Comparison of ENCODE assay signal across 8 cellular contexts in the genomic region with DNA sequence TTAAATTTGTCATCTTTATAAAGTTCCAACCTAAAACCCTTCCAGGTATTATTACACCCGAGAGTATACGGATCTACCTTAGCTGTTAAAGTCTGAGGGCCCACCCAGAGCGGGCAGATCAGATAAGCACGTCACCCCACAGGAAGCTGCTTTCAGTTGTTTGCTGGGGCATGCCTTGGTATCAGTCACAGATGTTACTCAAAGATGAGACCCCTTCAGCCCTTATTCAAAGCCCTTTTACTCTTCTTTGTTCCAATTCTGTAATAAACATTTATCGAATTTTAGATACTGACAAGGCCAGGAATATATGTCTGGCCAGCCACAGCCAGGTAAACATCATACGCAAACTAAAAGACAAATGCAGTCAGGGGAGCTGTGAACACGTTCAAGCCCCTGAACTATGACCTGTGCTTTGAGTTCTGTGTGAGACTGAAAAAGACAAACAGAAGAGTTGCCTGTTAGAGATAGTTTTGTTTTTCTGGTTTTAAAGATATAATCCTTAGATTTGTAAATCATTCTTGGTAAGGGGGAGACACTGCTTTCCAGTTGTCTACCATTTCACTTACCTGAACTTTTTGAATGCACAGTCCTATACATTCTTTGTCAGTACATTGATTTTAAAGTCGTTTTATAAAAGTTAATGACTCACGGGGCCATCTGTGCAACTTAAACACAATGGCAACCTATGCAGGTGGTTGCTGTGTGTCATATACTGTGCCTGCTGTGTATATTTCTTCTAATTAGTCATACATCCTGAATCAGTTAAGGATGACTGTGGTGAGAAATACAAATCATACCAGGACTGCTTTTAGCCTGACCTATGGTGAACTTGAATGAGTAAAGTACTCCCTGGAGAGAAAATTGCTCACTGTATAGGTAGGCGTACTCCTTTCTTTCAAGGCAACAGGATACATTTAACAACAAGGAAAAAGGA.
DNase-seq lines count a peak whose midpoint lies in the region; ATAC-seq, FAIRE-seq and TF ChIP-seq lines count a peak whose summit lies in the region.

No MANE protein-coding gene starts in this region.

- DNase-seq in Panc1 (ENCODE audit: low read depth, low spot score): peak; percentile 95
- peak; percentile 99 for DNase-seq in endothelial cell of umbilical vein (ENCODE audit: low read depth, low spot score)
- no peak for DNase-seq in stimulated activated effector memory CD8-positive, alpha-beta T cell treated with anti-CD3 and anti-CD28 coated beads, Interleukin-12 subunit alpha, Interleukin-12 subunit beta, amount 100 ng/mL, for 72 hours (ENCODE audit: low spot score in 2 of 2)
- no peak for DNase-seq in SHP77 (lab: John Stamatoyannopoulos, UW)
- DNase-seq in NCI-H2171 treated with DMSO at 0.1 percent for 48 hours (lab: John Stamatoyannopoulos, UW): no peak

- H3K9me3 Mint-ChIP-seq in stimulated activated effector memory CD8-positive, alpha-beta T cell treated with anti-CD3 and anti-CD28 coated beads, Interleukin-12 subunit alpha, Interleukin-12 subunit beta, amount 100 ng/mL, for 72 hours: peaks cover 4% of the 10 kb centered on the region

- CTCF ChIA-PET in Panc1 (lab: Charles Lee) (no interaction called here), endothelial cell of umbilical vein (lab: Charles Lee) (interaction anchor here (0.9 to 4.6 kb wide), 8 partner anchors 10 to 113 kb away, joined by 3 to 33 read pairs (median 4); no protein-coding TSS in a partner anchor)

- in situ Hi-C loops in Panc1 (cut with HindIII; ENCODE audit: low pct_unique_long_range_greater_than_20kb, low sequenced_read_pairs): no loop called here

- POLR2A ChIA-PET in Panc1 (lab: Charles Lee): no interaction called here
- POLR2A ChIA-PET in endothelial cell of umbilical vein (lab: Charles Lee): interaction anchor here (0.7 to 1.4 kb wide), 4 partner anchors 10 to 361 kb away, joined by 3 read pairs; no protein-coding TSS in a partner anchor

- no peaks in the 10 kb centered on the region for H3K9me1 ChIP-seq in endothelial cell of umbilical vein (replicated peaks; ENCODE audit: control insufficient read depth, extremely low read depth, insufficient read depth, low read length)

- H3K79me2 ChIP-seq in ACC112 (ENCODE audit: control insufficient read depth, insufficient read depth, low read length, unreplicated experiment) (no peaks in the 10 kb centered on the region), endothelial cell of umbilical vein (ENCODE audit: control insufficient read depth, insufficient read depth, low read length) (no peaks in the 10 kb centered on the region)

- H3K27ac Mint-ChIP-seq in stimulated activated effector memory CD8-positive, alpha-beta T cell treated with anti-CD3 and anti-CD28 coated beads, Interleukin-12 subunit alpha, Interleukin-12 subunit beta, amount 100 ng/mL, for 72 hours: peak overlapping the region; percentile 69

- H3K9me3 ChIP-seq in Panc1 (ENCODE audit: control insufficient read depth, insufficient read depth, low read depth, low read length) (peaks cover 47% of the 10 kb centered on the region), endothelial cell of umbilical vein (replicated peaks; ENCODE audit: control insufficient read depth, insufficient read depth, low read length) (no peaks in the 10 kb centered on the region)

- TF ChIP-seq CTCF in Panc1 (IDR thresholded peaks at IDR 0.05): no peak
- TF ChIP-seq CTCF in endothelial cell of umbilical vein (IDR thresholded peaks at IDR 0.05; ENCODE audit: extremely low read depth in 1 of 2, insufficient read depth in 1 of 2, low read depth in 1 of 2, low read length in 2 of 2): no peak

- intact Hi-C loops in Panc1 (cut with micrococcal nuclease; ENCODE audit: unreplicated experiment) (loop anchor here (5.0 kb wide), 1 partner anchor 101 kb away; a partner anchor contains a TSS), endothelial cell of umbilical vein (cut with micrococcal nuclease) (loop anchor here (1.0 kb wide), 7 partner anchors 12 to 164 kb away; a partner anchor contains a TSS)

- H3K4me2 ChIP-seq in endothelial cell of umbilical vein (ENCODE audit: insufficient read depth, low read length): peak overlapping the region; percentile 44

- no peaks in the 10 kb centered on the region for H3K36me3 Mint-ChIP-seq in stimulated activated effector memory CD8-positive, alpha-beta T cell treated with anti-CD3 and anti-CD28 coated beads, Interleukin-12 subunit alpha, Interleukin-12 subunit beta, amount 100 ng/mL, for 72 hours

- H3K4me1 Mint-ChIP-seq in stimulated activated effector memory CD8-positive, alpha-beta T cell treated with anti-CD3 and anti-CD28 coated beads, Interleukin-12 subunit alpha, Interleukin-12 subunit beta, amount 100 ng/mL, for 72 hours: no peaks in the 10 kb centered on the region

- ATAC-seq in GM18520 (IDR thresholded peaks at IDR 0.05; ENCODE audit: unreplicated experiment) (peak; percentile 99), HG02970 (IDR thresholded peaks at IDR 0.05; ENCODE audit: low FRiP score, unreplicated experiment) (peak; percentile 98), Panc1 (peak; percentile 98)
- peak; percentile 99 for ATAC-seq in stimulated activated effector memory CD8-positive, alpha-beta T cell treated with anti-CD3 and anti-CD28 coated beads, Interleukin-12 subunit alpha, Interleukin-12 subunit beta, amount 100 ng/mL, for 72 hours

- peak overlapping the region; percentile 12 for H3K4me3 Mint-ChIP-seq in stimulated activated effector memory CD8-positive, alpha-beta T cell treated with anti-CD3 and anti-CD28 coated beads, Interleukin-12 subunit alpha, Interleukin-12 subunit beta, amount 100 ng/mL, for 72 hours

- H3K27me3 ChIP-seq in ACC112 (ENCODE audit: insufficient read depth, low read length) (no peaks in the 10 kb centered on the region), Panc1 (ENCODE audit: control insufficient read depth, insufficient read depth, low read length) (no peaks in the 10 kb centered on the region), endothelial cell of umbilical vein (ENCODE audit: control insufficient read depth in 2 of 2, insufficient read depth in 2 of 2, low read length in 2 of 2) (no peaks in the 10 kb centered on the region)

- TSS peak; percentile 93 for BruUV-seq in Panc1 (replicated peaks; lab: Mats Ljungman, UMichigan)
- TSS peak; percentile 91 for BruUV-seq in endothelial cell of umbilical vein (replicated peaks; lab: Mats Ljungman, UMichigan)

- peak overlapping the region; percentile 72 for H3K27ac ChIP-seq in ACC112 (ENCODE audit: low read depth, low read length)
- peak overlapping the region; percentile 97 for H3K27ac ChIP-seq in Panc1 (ENCODE audit: low read length)
- peak overlapping the region; percentile 96 for H3K27ac ChIP-seq in endothelial cell of umbilical vein (ENCODE audit: insufficient read depth, low read depth, low read length)

- FAIRE-seq in endothelial cell of umbilical vein (lab: Jason Lieb, UNC): peak; percentile 86

- peak; percentile 72 for TF ChIP-seq POLR2A in endothelial cell of umbilical vein (IDR thresholded peaks at IDR 0.05; ENCODE audit: low read depth, low read length)

- H3K36me3 ChIP-seq in ACC112 (ENCODE audit: insufficient read depth, low read length) (no peaks in the 10 kb centered on the region), Panc1 (ENCODE audit: control insufficient read depth, insufficient read depth, low read length) (no peaks in the 10 kb centered on the region), endothelial cell of umbilical vein (ENCODE audit: control insufficient read depth in 2 of 2, extremely low read depth in 1 of 2, insufficient read depth in 2 of 2, low read length in 2 of 2) (no peaks in the 10 kb centered on the region)

- dilution Hi-C loops in endothelial cell of umbilical vein (cut with MboI; ENCODE audit: extremely low pct_ligation_motif_present, low sequenced_read_pairs): no loop called here

- H3K4me1 ChIP-seq in ACC112 (ENCODE audit: control insufficient read depth, insufficient read depth, low read length, unreplicated experiment) (peaks cover 43% of the 10 kb centered on the region), Panc1 (ENCODE audit: control insufficient read depth, insufficient read depth, low read length) (peaks cover 34% of the 10 kb centered on the region), endothelial cell of umbilical vein (ENCODE audit: control insufficient read depth, extremely low read depth, insufficient read depth, low read length) (peaks cover 45% of the 10 kb centered on the region)

- H4K20me1 ChIP-seq in endothelial cell of umbilical vein (replicated peaks; ENCODE audit: control insufficient read depth, extremely low read depth, insufficient read depth, low read length): no peaks in the 10 kb centered on the region

- H2AFZ ChIP-seq in ACC112 (ENCODE audit: low read length, unreplicated experiment) (no peak overlapping the region), endothelial cell of umbilical vein (ENCODE audit: low read depth, low read length) (no peak overlapping the region)

- H3K4me3 ChIP-seq in ACC112 (ENCODE audit: low read depth, low read length) (no peak overlapping the region), Panc1 (ENCODE audit: low read depth in 2 of 2, low read length in 2 of 2) (peak overlapping the region in 1 of 2 experiments; percentile 6; a peak in 1 of 4 replicates), endothelial cell of umbilical vein (replicated peaks in 1 of 3; ENCODE audit: insufficient read depth in 1 of 3, low read depth in 1 of 3, low read length in 3 of 3) (no peak overlapping the region)

- peak overlapping the region; percentile 58 for H3K9ac ChIP-seq in endothelial cell of umbilical vein (replicated peaks; ENCODE audit: extremely low read depth, insufficient read depth, low read length)

TF ChIP-seq in endothelial cell of umbilical vein, 7 proteins besides CTCF, POLR2A, EP300 and RAD21:
- TF ChIP-seq GATA2 (IDR thresholded peaks at IDR 0.05; ENCODE audit: insufficient read depth, insufficient read length, low read depth, low read length) (peak; percentile 96), JUN (IDR thresholded peaks at IDR 0.05; ENCODE audit: borderline replicate concordance, insufficient read depth, insufficient read length, low read depth) (peak; percentile 100), FOS (IDR thresholded peaks at IDR 0.05; ENCODE audit: borderline replicate concordance, insufficient read depth, low read length) (peak; percentile 98), MYC (IDR thresholded peaks at IDR 0.05; ENCODE audit: low read depth, low read length) (no peak), POLR2AphosphoS5 (IDR thresholded peaks at IDR 0.05; ENCODE audit: insufficient read depth, low read depth, low read length) (peak; percentile 92), EZH2 (IDR thresholded peaks at IDR 0.05; ENCODE audit: borderline replicate concordance, low read depth, low read length, severe bottlenecking) (no peak)
- TF ChIP-seq, protein P1, sequence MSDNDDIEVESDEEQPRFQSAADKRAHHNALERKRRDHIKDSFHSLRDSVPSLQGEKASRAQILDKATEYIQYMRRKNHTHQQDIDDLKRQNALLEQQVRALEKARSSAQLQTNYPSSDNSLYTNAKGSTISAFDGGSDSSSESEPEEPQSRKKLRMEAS (IDR thresholded peaks at IDR 0.05; ENCODE audit: insufficient read depth, insufficient read length): no peak

Comparison
In these comparisons a context has a peak if more than half of its experiments do, and no peak if none do; other contexts are left out.
1. DNase-seq: peak in Panc1 (single experiment) and endothelial cell of umbilical vein (single experiment); none in stimulated activated effector memory CD8-positive, alpha-beta T cell treated with anti-CD3 and anti-CD28 coated beads, Interleukin-12 subunit alpha, Interleukin-12 subunit beta, amount 100 ng/mL, for 72 hours (0 of 2), SHP77 (0 of 2) and NCI-H2171 treated with DMSO at 0.1 percent for 48 hours (single experiment).
2. Peak in every context shown above with its lines, with median percentiles within 50 percentile points of each other: H3K27ac ChIP-seq and ATAC-seq.